Comparison of ENCODE assay signal across 1 cellular context in the genomic region with DNA sequence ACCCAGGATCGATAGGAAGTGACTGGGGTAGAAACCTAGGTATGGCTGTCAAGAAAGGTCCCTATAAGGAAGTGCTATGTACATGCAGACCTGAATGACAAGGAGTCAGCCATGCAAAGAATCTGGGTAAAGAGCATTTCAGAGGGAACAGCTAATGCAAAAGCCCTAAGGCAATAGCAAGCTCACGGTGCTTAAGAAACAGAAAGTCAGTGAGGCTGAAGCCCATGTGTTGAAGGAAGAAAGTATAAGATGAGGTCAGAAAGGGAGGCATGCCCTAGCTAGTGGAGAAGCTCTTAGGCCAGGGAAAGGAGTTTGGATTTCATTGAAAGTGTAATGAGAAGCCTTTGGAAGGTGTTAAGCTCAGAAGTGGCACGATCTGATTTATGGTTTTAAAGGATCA.
TF ChIP-seq lines count a peak whose summit lies in the region.

No MANE protein-coding gene starts in this region.

TF ChIP-seq in HCT116, 20 proteins besides CTCF, POLR2A, EP300 and RAD21 (continued from another document):
- TF ChIP-seq, protein P1, sequence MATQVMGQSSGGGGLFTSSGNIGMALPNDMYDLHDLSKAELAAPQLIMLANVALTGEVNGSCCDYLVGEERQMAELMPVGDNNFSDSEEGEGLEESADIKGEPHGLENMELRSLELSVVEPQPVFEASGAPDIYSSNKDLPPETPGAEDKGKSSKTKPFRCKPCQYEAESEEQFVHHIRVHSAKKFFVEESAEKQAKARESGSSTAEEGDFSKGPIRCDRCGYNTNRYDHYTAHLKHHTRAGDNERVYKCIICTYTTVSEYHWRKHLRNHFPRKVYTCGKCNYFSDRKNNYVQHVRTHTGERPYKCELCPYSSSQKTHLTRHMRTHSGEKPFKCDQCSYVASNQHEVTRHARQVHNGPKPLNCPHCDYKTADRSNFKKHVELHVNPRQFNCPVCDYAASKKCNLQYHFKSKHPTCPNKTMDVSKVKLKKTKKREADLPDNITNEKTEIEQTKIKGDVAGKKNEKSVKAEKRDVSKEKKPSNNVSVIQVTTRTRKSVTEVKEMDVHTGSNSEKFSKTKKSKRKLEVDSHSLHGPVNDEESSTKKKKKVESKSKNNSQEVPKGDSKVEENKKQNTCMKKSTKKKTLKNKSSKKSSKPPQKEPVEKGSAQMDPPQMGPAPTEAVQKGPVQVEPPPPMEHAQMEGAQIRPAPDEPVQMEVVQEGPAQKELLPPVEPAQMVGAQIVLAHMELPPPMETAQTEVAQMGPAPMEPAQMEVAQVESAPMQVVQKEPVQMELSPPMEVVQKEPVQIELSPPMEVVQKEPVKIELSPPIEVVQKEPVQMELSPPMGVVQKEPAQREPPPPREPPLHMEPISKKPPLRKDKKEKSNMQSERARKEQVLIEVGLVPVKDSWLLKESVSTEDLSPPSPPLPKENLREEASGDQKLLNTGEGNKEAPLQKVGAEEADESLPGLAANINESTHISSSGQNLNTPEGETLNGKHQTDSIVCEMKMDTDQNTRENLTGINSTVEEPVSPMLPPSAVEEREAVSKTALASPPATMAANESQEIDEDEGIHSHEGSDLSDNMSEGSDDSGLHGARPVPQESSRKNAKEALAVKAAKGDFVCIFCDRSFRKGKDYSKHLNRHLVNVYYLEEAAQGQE (IDR thresholded peaks at IDR 0.05; ENCODE audit: low read depth): no peak
- no peak for TF ChIP-seq POLR2AphosphoS5 (IDR thresholded peaks at IDR 0.05; ENCODE audit: low read depth, low read length)
- TF ChIP-seq ELF1 (IDR thresholded peaks at IDR 0.05; ENCODE audit: borderline replicate concordance, low read depth): no peak
- TF ChIP-seq EZH2 (IDR thresholded peaks at IDR 0.05): no peak
- TF ChIP-seq SRF (IDR thresholded peaks at IDR 0.05; ENCODE audit: low read depth): no peak
- no peak for TF ChIP-seq FOSL1 (IDR thresholded peaks at IDR 0.05; ENCODE audit: low read depth)
- TF ChIP-seq, protein P2, sequence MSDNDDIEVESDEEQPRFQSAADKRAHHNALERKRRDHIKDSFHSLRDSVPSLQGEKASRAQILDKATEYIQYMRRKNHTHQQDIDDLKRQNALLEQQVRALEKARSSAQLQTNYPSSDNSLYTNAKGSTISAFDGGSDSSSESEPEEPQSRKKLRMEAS (IDR thresholded peaks at IDR 0.05): no peak
- TF ChIP-seq, protein P3, sequence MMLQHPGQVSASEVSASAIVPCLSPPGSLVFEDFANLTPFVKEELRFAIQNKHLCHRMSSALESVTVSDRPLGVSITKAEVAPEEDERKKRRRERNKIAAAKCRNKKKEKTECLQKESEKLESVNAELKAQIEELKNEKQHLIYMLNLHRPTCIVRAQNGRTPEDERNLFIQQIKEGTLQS (IDR thresholded peaks at IDR 0.05): no peak
